In the genomic region with DNA sequence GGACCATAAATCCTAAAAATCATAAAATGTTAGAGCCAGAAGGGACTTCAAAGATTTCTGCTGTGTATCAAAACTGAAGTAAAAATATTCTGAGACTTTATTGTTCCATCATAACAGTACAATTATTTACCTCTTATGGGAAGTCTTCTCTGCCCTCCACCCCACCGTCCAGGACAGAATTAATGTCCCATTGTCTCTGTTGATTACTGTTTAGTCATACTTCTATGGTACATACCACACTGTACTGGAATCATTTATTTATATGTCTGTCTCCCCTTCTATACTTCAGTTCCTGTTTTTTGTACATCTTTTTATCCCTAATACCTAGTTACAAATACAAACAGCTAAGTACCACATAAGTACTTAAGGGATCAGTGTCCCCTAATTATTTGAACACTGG, we compare ENCODE assay signal across 19 cellular contexts.
DNase-seq lines count a peak whose midpoint lies in the region; ATAC-seq and TF ChIP-seq lines count a peak whose summit lies in the region.
"Had no signal": no experiment of that assay in that cellular context is flagged by ENCODE, and none has a peak within 500 bp of the region (broad histone marks: within the 10 kb centered on the region; RNA-seq: fewer than 3 reads in every experiment).

No MANE protein-coding gene starts in this region.

- H3K27ac ChIP-seq in HCT116 (ENCODE audit: low read depth, low read length) (peak overlapping the region; percentile 97), RWPE2 (ENCODE audit: poor library complexity, severe bottlenecking) (peak overlapping the region; percentile 94), epithelial cell of prostate (peak overlapping the region; percentile 96)
- H3K27ac ChIP-seq: C4-2B, HL-60 had no signal

- H3K4me3 ChIP-seq in HCT116 (replicated peaks in 1 of 2; ENCODE audit: low read depth in 1 of 2, low read length in 2 of 2), result no peak overlapping the region
- no peak overlapping the region for H3K4me3 ChIP-seq in RWPE2 (ENCODE audit: severe bottlenecking)

- H3K9me3 ChIP-seq in HCT116 (ENCODE audit: control insufficient read depth in 1 of 2, insufficient read depth in 1 of 2, low read depth in 1 of 2, low read length in 2 of 2) (no peaks in the 10 kb centered on the region), RWPE2 (ENCODE audit: severe bottlenecking) (no peaks in the 10 kb centered on the region)

- CTCF ChIA-PET in HCT116 (lab: Charles Lee), result no interaction called here

- H3K27me3 ChIP-seq in HCT116 (ENCODE audit: insufficient read depth, low read length) (no peaks in the 10 kb centered on the region), RWPE2 (ENCODE audit: insufficient read depth, poor library complexity, severe bottlenecking) (no peaks in the 10 kb centered on the region)

- H3K9me2 ChIP-seq in HCT116 (ENCODE audit: insufficient read depth), result no peaks in the 10 kb centered on the region

- H3K4me1 ChIP-seq in HCT116 (ENCODE audit: control insufficient read depth in 1 of 2, insufficient read depth in 2 of 2, low read length in 2 of 2) (peaks cover 82 to 95% of the 10 kb centered on the region in 2 experiments), RWPE2 (ENCODE audit: insufficient read depth, poor library complexity, severe bottlenecking) (peaks cover 32% of the 10 kb centered on the region)

- peak overlapping the region; percentile 53 for H3K4me2 ChIP-seq in HCT116 (ENCODE audit: low read length)

- BruUV-seq in HCT116 (replicated peaks; lab: Mats Ljungman, UMichigan), result no TSS peak

- ATAC-seq in HCT116 (peak; percentile 58), RWPE2 (ENCODE audit: low read depth) (no peak), HG03097 (IDR thresholded peaks at IDR 0.05; ENCODE audit: low FRiP score, unreplicated experiment) (no peak)
- ATAC-seq: Right ventricle myocardium inferior had no signal

- intact Hi-C loops in HCT116 (cut with micrococcal nuclease), result loop anchor here (10.0 kb wide), 1 partner anchor 96 kb away; the partner anchor contains the start of gene MET

- RAD21 ChIA-PET in HCT116 (lab: Charles Lee; ENCODE audit: low non-redundant PET in 1 of 2, low total read pairs in 2 of 2, uncharacterized antibody in 2 of 2, unreplicated experiment in 2 of 2), result no interaction called here

- no peak overlapping the region for H2AFZ ChIP-seq in HCT116 (ENCODE audit: low read depth, low read length, poor library complexity, severe bottlenecking)

- H3K79me2 ChIP-seq in HCT116 (ENCODE audit: insufficient read depth, low read length), result peaks cover 52% of the 10 kb centered on the region

- no peak for TF ChIP-seq POLR2A in HCT116 (IDR thresholded peaks at IDR 0.05; ENCODE audit: borderline replicate concordance, extremely low read depth, insufficient read depth, insufficient read length)

- H3K9ac ChIP-seq in HCT116 (ENCODE audit: low read length), result peak overlapping the region; percentile 36

- peak; percentile 40 for DNase-seq in HCT116 (ENCODE audit: low read depth, low spot score)
- no peak for DNase-seq in RWPE2 (ENCODE audit: low spot score)
- DNase-seq in epithelial cell of prostate (ENCODE audit: low read depth, low spot score), result no peak
- peak; percentile 50 for DNase-seq in renal cortical epithelial cell (ENCODE audit: low read depth)
- DNase-seq in NCI-H2081 treated with DMSO at 0.1 percent for 48 hours (lab: John Stamatoyannopoulos, UW), result no peak
- DNase-seq in NOMO-1 treated with dmso at 0.1 percent for 144 hours (lab: John Stamatoyannopoulos, UW; ENCODE audit: unreplicated experiment), result no peak
- DNase-seq in RKO (ENCODE audit: low spot score), result no peak
- DNase-seq: AML-193, DMS79, Kasumi-1, MM.1S, NCI-H1092 treated with DMSO at 0.1 percent for 48 hours, NCI-H2081, NCI-H510A, NCI-H82 had no signal

- POLR2A ChIA-PET in HCT116 (lab: Charles Lee), result no interaction called here

- TF ChIP-seq CTCF in HCT116 (IDR thresholded peaks at IDR 0.05 in 2 of 3, conservative IDR thresholded peaks at IDR 0.05 in 1 of 3; ENCODE audit: borderline replicate concordance in 1 of 3, insufficient read depth in 1 of 3, low read depth in 2 of 3, low read length in 2 of 3) (no peak), RWPE2 (IDR thresholded peaks at IDR 0.05; ENCODE audit: poor library complexity, severe bottlenecking) (no peak)

- H3K36me3 ChIP-seq in HCT116 (ENCODE audit: control insufficient read depth in 1 of 2, insufficient read depth in 2 of 2, low read length in 2 of 2), result peaks cover 0 to 60% of the 10 kb centered on the region in 2 experiments; a peak in 2 of 4 replicates
- H3K36me3 ChIP-seq in RWPE2 (ENCODE audit: low read depth), result peaks cover 84% of the 10 kb centered on the region

- TF ChIP-seq RAD21 in HCT116 (IDR thresholded peaks at IDR 0.05; ENCODE audit: low read depth), result no peak

- no peaks in the 10 kb centered on the region; the same call in 1 of the 2 replicates for H4K20me1 ChIP-seq in HCT116 (ENCODE audit: insufficient read depth)

TF ChIP-seq in HCT116, 20 proteins besides CTCF, POLR2A, EP300 and RAD21 (continues in another document):
- TF ChIP-seq ZFX (IDR thresholded peaks at IDR 0.05), result no peak
- TF ChIP-seq FOSL1 (IDR thresholded peaks at IDR 0.05; ENCODE audit: low read depth), result no peak; the same call in 1 of the 2 replicates
- no peak for TF ChIP-seq SIN3A (IDR thresholded peaks at IDR 0.05; ENCODE audit: low read depth)
- TF ChIP-seq ZNF274 (IDR thresholded peaks at IDR 0.05; ENCODE audit: low read depth, low read length), result no peak
- TF ChIP-seq EGR1 (IDR thresholded peaks at IDR 0.05; ENCODE audit: low read depth), result no peak
- TF ChIP-seq, protein P1, sequence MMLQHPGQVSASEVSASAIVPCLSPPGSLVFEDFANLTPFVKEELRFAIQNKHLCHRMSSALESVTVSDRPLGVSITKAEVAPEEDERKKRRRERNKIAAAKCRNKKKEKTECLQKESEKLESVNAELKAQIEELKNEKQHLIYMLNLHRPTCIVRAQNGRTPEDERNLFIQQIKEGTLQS (IDR thresholded peaks at IDR 0.05), result no peak
- TF ChIP-seq EZH2phosphoT487 (IDR thresholded peaks at IDR 0.05; ENCODE audit: borderline replicate concordance), result no peak
- TF ChIP-seq EZH2 (IDR thresholded peaks at IDR 0.05), result no peak
- peak; percentile 28; the same call in 1 of the 2 replicates for TF ChIP-seq CEBPB (IDR thresholded peaks at IDR 0.05; ENCODE audit: low read depth)
- no peak for TF ChIP-seq MAX (IDR thresholded peaks at IDR 0.05)
- TF ChIP-seq SP1 (IDR thresholded peaks at IDR 0.05; ENCODE audit: low read depth), result peak; percentile 44
- 0 out of 2 replicates have a peak, but pooled peaks have one; percentile 16 for TF ChIP-seq SRF (IDR thresholded peaks at IDR 0.05; ENCODE audit: low read depth)
- TF ChIP-seq, protein P2, sequence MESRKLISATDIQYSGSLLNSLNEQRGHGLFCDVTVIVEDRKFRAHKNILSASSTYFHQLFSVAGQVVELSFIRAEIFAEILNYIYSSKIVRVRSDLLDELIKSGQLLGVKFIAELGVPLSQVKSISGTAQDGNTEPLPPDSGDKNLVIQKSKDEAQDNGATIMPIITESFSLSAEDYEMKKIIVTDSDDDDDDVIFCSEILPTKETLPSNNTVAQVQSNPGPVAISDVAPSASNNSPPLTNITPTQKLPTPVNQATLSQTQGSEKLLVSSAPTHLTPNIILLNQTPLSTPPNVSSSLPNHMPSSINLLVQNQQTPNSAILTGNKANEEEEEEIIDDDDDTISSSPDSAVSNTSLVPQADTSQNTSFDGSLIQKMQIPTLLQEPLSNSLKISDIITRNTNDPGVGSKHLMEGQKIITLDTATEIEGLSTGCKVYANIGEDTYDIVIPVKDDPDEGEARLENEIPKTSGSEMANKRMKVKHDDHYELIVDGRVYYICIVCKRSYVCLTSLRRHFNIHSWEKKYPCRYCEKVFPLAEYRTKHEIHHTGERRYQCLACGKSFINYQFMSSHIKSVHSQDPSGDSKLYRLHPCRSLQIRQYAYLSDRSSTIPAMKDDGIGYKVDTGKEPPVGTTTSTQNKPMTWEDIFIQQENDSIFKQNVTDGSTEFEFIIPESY (IDR thresholded peaks at IDR 0.05; ENCODE audit: extremely low read depth, insufficient replicate concordance, low read length), result no peak
- TF ChIP-seq YY1 (IDR thresholded peaks at IDR 0.05; ENCODE audit: extremely low read depth, insufficient replicate concordance, low read depth, low read length), result no peak
- TF ChIP-seq POLR2AphosphoS5 (IDR thresholded peaks at IDR 0.05; ENCODE audit: low read depth, low read length), result peak; percentile 22; the same call in 1 of the 2 replicates
- no peak for TF ChIP-seq TCF7L2 (IDR thresholded peaks at IDR 0.05; ENCODE audit: borderline replicate concordance, extremely low read depth, insufficient read depth, insufficient read length)
- no peak; the same call in 1 of the 2 replicates for TF ChIP-seq CBX3 (IDR thresholded peaks at IDR 0.05; ENCODE audit: low read depth)
- no peak; the same call in 1 of the 2 replicates for TF ChIP-seq JUND (IDR thresholded peaks at IDR 0.05)
- no peak for TF ChIP-seq ELF1 (IDR thresholded peaks at IDR 0.05; ENCODE audit: borderline replicate concordance, low read depth)

Comparison
In these comparisons a context has a peak if more than half of its experiments do, and no peak if none do; other contexts are left out.
1. DNase-seq: peak in HCT116 (single experiment) and renal cortical epithelial cell (single experiment); none in RWPE2 (single experiment), epithelial cell of prostate (single experiment), NCI-H2081 treated with DMSO at 0.1 percent for 48 hours (single experiment), NOMO-1 treated with dmso at 0.1 percent for 144 hours (single experiment) and RKO (single experiment).
2. Peak in every context shown above with its lines, with median percentiles within 50 percentile points of each other: H3K27ac ChIP-seq.